ENCODE assay signal across 15 cellular contexts in genomic region chr17:12812877-12813276, GRCh38. TPM values are rescaled to one million over a fixed set of nuclear protein-coding genes. Genes with fewer than 3 reads are reported as not detected.
DNase-seq lines count a peak whose midpoint lies in the region; ATAC-seq and TF ChIP-seq lines count a peak whose summit lies in the region.
"Had no signal": no experiment of that assay in that cellular context is flagged by ENCODE, and none has a peak within 500 bp of the region (broad histone marks: within the 10 kb centered on the region; RNA-seq: fewer than 3 reads in every experiment).

No MANE protein-coding gene starts in this region.

- H3K27ac ChIP-seq in right cardiac atrium (ENCODE audit: low read length) (no peak overlapping the region), left ventricle myocardium inferior (replicated peaks) (no peak overlapping the region)
- H3K27ac ChIP-seq: BLaER1 had no signal

- peak overlapping the region in 1 of 3 experiments; percentile 0 for H3K4me3 Mint-ChIP-seq in nephron
- H3K4me3 Mint-ChIP-seq: CD8-positive, alpha-beta memory T cell had no signal

- H3K36me3 ChIP-seq in left ventricle myocardium inferior: no peaks in the 10 kb centered on the region
- H3K36me3 ChIP-seq: BLaER1, HAP-1 had no signal

- peaks cover 15% of the 10 kb centered on the region for H3K9me3 Mint-ChIP-seq in nephron

- intact Hi-C loops in right cardiac atrium (cut with DNase I) (no loop called here), left ventricle myocardium inferior (cut with micrococcal nuclease) (no loop called here), posterior vena cava (cut with DNase I) (no loop called here)

- ATAC-seq in right cardiac atrium: peak; percentile 29 to 61
- ATAC-seq in HG03342 (IDR thresholded peaks at IDR 0.05; ENCODE audit: unreplicated experiment): no peak
- ATAC-seq: HepG2 had no signal

- TF ChIP-seq CTCF in left ventricle myocardium inferior (IDR thresholded peaks at IDR 0.05; ENCODE audit: borderline replicate concordance) (no peak), fibroblast of pulmonary artery (IDR thresholded peaks at IDR 0.05; ENCODE audit: low read length, missing control alignments) (no peak), nephron (IDR thresholded peaks at IDR 0.05; ENCODE audit: unreplicated experiment in 3 of 3) (no peak)

- peaks cover 6% of the 10 kb centered on the region for H3K4me1 Mint-ChIP-seq in nephron
- H3K4me1 Mint-ChIP-seq: CD8-positive, alpha-beta memory T cell had no signal

- H3K27me3 ChIP-seq in right cardiac atrium (ENCODE audit: control insufficient read depth, insufficient read depth): no peaks in the 10 kb centered on the region
- H3K27me3 ChIP-seq in left ventricle myocardium inferior (ENCODE audit: low read depth): no peaks in the 10 kb centered on the region
- H3K27me3 ChIP-seq: BLaER1 had no signal

- H3K4me1 ChIP-seq in right cardiac atrium (ENCODE audit: control insufficient read depth, insufficient read depth, low read length): no peaks in the 10 kb centered on the region
- H3K4me1 ChIP-seq in left ventricle myocardium inferior: no peaks in the 10 kb centered on the region
- H3K4me1 ChIP-seq: Caco-2, HAP-1 had no signal

- DNase-seq in right cardiac atrium (peak in 1 of 3 donors; percentile 38), left ventricle myocardium inferior (no peak), fibroblast of pulmonary artery (ENCODE audit: low read depth) (peak; percentile 19), GM19240 (ENCODE audit: insufficient read length, low spot score) (no peak), DMS79 treated with DMSO at 0.1 percent for 48 hours (lab: John Stamatoyannopoulos, UW) (no peak), posterior vena cava (ENCODE audit: low spot score) (no peak)
- DNase-seq: 8988T; AML-193; Caco-2; CD8-positive, alpha-beta memory T cell had no signal

- no peaks in the 10 kb centered on the region for H3K9me3 ChIP-seq in right cardiac atrium (ENCODE audit: control insufficient read depth, low read length)
- peaks cover 14% of the 10 kb centered on the region for H3K9me3 ChIP-seq in left ventricle myocardium inferior (replicated peaks)
- H3K9me3 ChIP-seq: Caco-2, HAP-1 had no signal

- H3K27ac Mint-ChIP-seq in nephron: peak overlapping the region; percentile 6 to 34 (median 32)
- H3K27ac Mint-ChIP-seq: CD8-positive, alpha-beta memory T cell had no signal

- WGBS in right cardiac atrium: 36% methylated on average over 5 of the region's 5 CpGs

- no peaks in the 10 kb centered on the region for H3K27me3 Mint-ChIP-seq in nephron (ENCODE audit: low read depth)

- H3K4me3 ChIP-seq in right cardiac atrium (ENCODE audit: low read length): no peak overlapping the region
- no peak overlapping the region for H3K4me3 ChIP-seq in left ventricle myocardium inferior
- H3K4me3 ChIP-seq in fibroblast of pulmonary artery (replicated peaks; ENCODE audit: low read depth, low read length): no peak overlapping the region
- H3K4me3 ChIP-seq: BLaER1, HAP-1 had no signal

- H3K36me3 Mint-ChIP-seq in nephron (ENCODE audit: low read depth): peaks cover 8% of the 10 kb centered on the region
- H3K36me3 Mint-ChIP-seq: CD8-positive, alpha-beta memory T cell had no signal

RNA-seq across cellular contexts. Expression of gene ARHGAP44, which starts 23.6 kb away (rescaled TPM):
- total RNA-seq in right cardiac atrium: 10 to 100 TPM in 3 of 4 donors, 1 to 10 TPM in 1; 7.8 to 13.6 (median 11.8) TPM
- 6.7 TPM for polyA plus RNA-seq in right cardiac atrium
- 7.2 TPM for total RNA-seq in left ventricle myocardium inferior
- 1 to 10 TPM; 4.2 to 6.0 TPM for total RNA-seq in posterior vena cava
- total RNA-seq: CD8-positive, alpha-beta memory T cell had no signal
- polyA plus RNA-seq: CD8-positive, alpha-beta memory T cell had no signal
